9 cellular contexts compared by ENCODE assay signal in genomic region chr5:132655821-132656773, GRCh38. TPM values are rescaled to one million over a fixed set of nuclear protein-coding genes. Genes with fewer than 3 reads are reported as not detected.
DNase-seq lines count a peak whose midpoint lies in the region; ATAC-seq, FAIRE-seq and TF ChIP-seq lines count a peak whose summit lies in the region.
"Had no signal": no experiment of that assay in that cellular context is flagged by ENCODE, and none has a peak within 500 bp of the region (broad histone marks: within the 10 kb centered on the region; RNA-seq: fewer than 3 reads in every experiment).

No MANE protein-coding gene starts in this region.

- POLR2A ChIA-PET in GM12878 (lab: Charles Lee) = interaction anchor here (0.6 to 1.1 kb wide), 2 partner anchors 37 to 100 kb away, joined by 3 read pairs; no protein-coding TSS in a partner anchor

- H3K9ac ChIP-seq in GM12878 (ENCODE audit: control insufficient read depth, insufficient read depth, low read length) = peak overlapping the region; percentile 50; the same call in 1 of the 2 replicates

- no peak overlapping the region for H3K27ac ChIP-seq in GM12878 (ENCODE audit: control insufficient read depth, insufficient read depth)

- H2AFZ ChIP-seq in GM12878 (ENCODE audit: control insufficient read depth, low read depth, low read length) = peak overlapping the region; percentile 16

- FAIRE-seq in GM12878 (lab: Jason Lieb, UNC) = no peak

- ATAC-seq in GM12878 (peak; percentile 42), left lobe of liver (peak; percentile 19), HG02610 (IDR thresholded peaks at IDR 0.05; ENCODE audit: unreplicated experiment) (no peak)

- no peak overlapping the region for H3K4me3 ChIP-seq in NB4 (ENCODE audit: low read depth, low read length)
- peak overlapping the region; percentile 47; the same call in 1 of the 2 replicates for H3K4me3 ChIP-seq in GM12878

- no peaks in the 10 kb centered on the region for H3K27me3 ChIP-seq in GM12878 (replicated peaks in 1 of 2; ENCODE audit: control insufficient read depth in 2 of 2, insufficient read depth in 2 of 2, low read length in 1 of 2)

- 26% methylated on average over 89 of the region's 92 CpGs for WGBS in GM12878 (ENCODE audit: insufficient coverage, insufficient replicate concordance, low lambda C conversion rate, missing lambda C conversion rate)

- in situ Hi-C loops in GM12878 (cut with MboI) = no loop called here

- BruUV-seq in GM12878 (replicated peaks; lab: Mats Ljungman, UMichigan) = no TSS peak

- no peak for TF ChIP-seq POLR2A in NB4 (IDR thresholded peaks at IDR 0.05; ENCODE audit: extremely low read depth, insufficient read length)
- TF ChIP-seq POLR2A in GM12878 (IDR thresholded peaks at IDR 0.05; ENCODE audit: low read depth, low read length) = peak; percentile 15; the same call in 1 of the 2 replicates

- H3K9me3 ChIP-seq in GM12878 (replicated peaks; ENCODE audit: control insufficient read depth, insufficient read depth, low read length) = no peaks in the 10 kb centered on the region

- TF ChIP-seq EP300 in GM12878 (IDR thresholded peaks at IDR 0.05; ENCODE audit: borderline replicate concordance in 1 of 2, control insufficient read depth in 1 of 2, low read depth in 2 of 2, low read length in 2 of 2) = peak in 1 of 2 experiments; percentile 18; a peak in 1 of 4 replicates

- H3K4me2 ChIP-seq in GM12878 (ENCODE audit: control insufficient read depth, insufficient read depth) = peak overlapping the region; percentile 75

- SMC1A ChIA-PET in GM12878 (lab: Charles Lee; ENCODE audit: uncharacterized antibody, unreplicated experiment) = interaction anchor here (0.8 to 12.1 kb wide), 2 partner anchors 19 to 129 kb away, joined by 3 to 156 read pairs; partner anchors contain the start of gene IL4

- H4K20me1 ChIP-seq in GM12878 (ENCODE audit: control insufficient read depth, insufficient read depth) = no peaks in the 10 kb centered on the region

- RAD21 ChIA-PET in GM12878 (lab: Charles Lee; ENCODE audit: unreplicated experiment) = interaction anchor here (1.6 to 9.2 kb wide), 2 partner anchors 15 to 94 kb away, joined by 4 to 113 read pairs; no protein-coding TSS in a partner anchor

- TF ChIP-seq CTCF in NB4 (IDR thresholded peaks at IDR 0.05; ENCODE audit: low read depth, low read length) = no peak
- TF ChIP-seq CTCF in GM12878 (IDR thresholded peaks at IDR 0.05 in 2 of 3, conservative IDR thresholded peaks at IDR 0.05 in 1 of 3; ENCODE audit: control insufficient read depth in 2 of 3, extremely low read depth in 1 of 3, insufficient read depth in 1 of 3, low read depth in 3 of 3, low read length in 3 of 3) = peak in 2 of 3 experiments; percentile 30 to 45; a peak in 2 of 6 replicates

- TF ChIP-seq RAD21 in GM12878 (IDR thresholded peaks at IDR 0.05; ENCODE audit: insufficient read depth, low read depth, low read length) = peak; percentile 46

- no peaks in the 10 kb centered on the region for H3K36me3 ChIP-seq in GM12878 (ENCODE audit: control insufficient read depth in 2 of 2, insufficient read depth in 2 of 2, low read length in 1 of 2)

- peaks cover 37% of the 10 kb centered on the region for H3K4me1 ChIP-seq in GM12878 (ENCODE audit: control insufficient read depth, insufficient read depth, low read length)

- peak; percentile 25 for DNase-seq in COLO668 (lab: John Stamatoyannopoulos, UW; ENCODE audit: unreplicated experiment)
- peak; percentile 74 for DNase-seq in NB4 (ENCODE audit: low read depth)
- no peak for DNase-seq in GM12878 (ENCODE audit: low read depth, low spot score)
- no peak for DNase-seq in left lobe of liver (ENCODE audit: low spot score)
- DNase-seq in stimulated activated naive CD4-positive, alpha-beta T cell treated with Interleukin-2 at 50 U/mL for 16 hours (lab: John Stamatoyannopoulos, UW) = peak; percentile 18
- DNase-seq in COR-L47 (lab: John Stamatoyannopoulos, UW) = no peak
- no peak for DNase-seq in NCI-H1048 (lab: John Stamatoyannopoulos, UW)

- intact Hi-C loops in GM12878 (cut with micrococcal nuclease; ENCODE audit: unreplicated experiment) = no loop called here

- CTCF ChIA-PET in GM12878 (lab: Yijun Ruan, JAX) = interaction anchor here (0.6 kb wide), 1 partner anchor 166 kb away, joined by 3 read pairs; no protein-coding TSS in a partner anchor

- no peaks in the 10 kb centered on the region for H3K79me2 ChIP-seq in GM12878 (ENCODE audit: control insufficient read depth, insufficient read depth, low read length)

TF ChIP-seq in GM12878, 131 proteins besides CTCF, POLR2A, EP300 and RAD21 (continues in another document):
- TF ChIP-seq PAX8 (IDR thresholded peaks at IDR 0.05) (no peak), IKZF1 (conservative IDR thresholded peaks at IDR 0.05) (peak; percentile 51), NFXL1 (IDR thresholded peaks at IDR 0.05; ENCODE audit: borderline replicate concordance) (no peak), SPI1 (IDR thresholded peaks at IDR 0.05; ENCODE audit: borderline replicate concordance, insufficient read depth, low read depth, low read length) (no peak), PRDM15 (CRISPR knock-in tag; IDR thresholded peaks at IDR 0.05) (no peak), NFIC (IDR thresholded peaks at IDR 0.05; ENCODE audit: low read depth, low read length) (no peak), USF2 (IDR thresholded peaks at IDR 0.05; ENCODE audit: borderline replicate concordance, low read depth, low read length) (no peak)

RNA-seq across cellular contexts. Expression of gene IL13, which starts 1.9 kb away (rescaled TPM):
- total RNA-seq in GM12878 (2013; cell fraction: nucleolus; rRNA removed) = 0.52 and 0.98 TPM in 2 replicates
- total RNA-seq in GM12878 (2014; rRNA removed) (0.05 and 0.40 TPM in 2 replicates), GM12878 (2014; rRNA removed; fragmentation: Illumina TruSeq; extraction: Trizol) (not detected in 2 replicates), GM12878 (2021) (not detected in 2 replicates), left lobe of liver (not detected)
- polyA plus RNA-seq in GM12878 (2011; ENCODE audit: low read depth) = 0.24 TPM
- polyA plus RNA-seq in GM12878 (2011; rRNA removed) (0.11 and 0.13 TPM in 2 replicates), GM12878 (2014; fragmentation: Illumina TruSeq; extraction: Trizol) (0.06 TPM in 1 of 2 replicates, not detected in the other), GM12878 (2014; fragmentation: Nextera tagmentation; extraction: Ambion mirVana) (not detected), GM12878 (2014; rRNA removed) (0.10 and 0.11 TPM in 2 replicates), GM12878 (2016; fragmentation: Nextera tagmentation; extraction: Ambion mirVana) (not detected)
- 0.12 and 0.27 TPM in 2 replicates for polyA plus RNA-seq in GM12878 (2011; cell fraction: cytosol; rRNA removed)
- polyA plus RNA-seq in GM12878 (2011; cell fraction: nucleus; rRNA removed) = 1.2 and 1.3 TPM in 2 replicates
- 0.35 and 0.58 TPM in 2 replicates for polyA plus RNA-seq in GM12878 (2012)
- polyA minus RNA-seq in GM12878 (2011; rRNA and poly(A)+ RNA removed) = 0.36 TPM in 1 of 2 replicates, not detected in the other
- not detected in 2 replicates for polyA minus RNA-seq in GM12878 (2011; cell fraction: cytosol; rRNA and poly(A)+ RNA removed)
- polyA minus RNA-seq in GM12878 (2011; cell fraction: nucleus; rRNA and poly(A)+ RNA removed) = 0.77 and 0.85 TPM in 2 replicates
- total RNA-seq: pulmonary artery endothelial cell had no signal

RNA-seq across cellular contexts. Expression of gene IL4, which starts 17.7 kb away (rescaled TPM):
- not detected in 2 replicates for total RNA-seq in GM12878 (2013; cell fraction: nucleolus; rRNA removed)
- total RNA-seq in GM12878 (2014; rRNA removed) (not detected in 2 replicates), GM12878 (2014; rRNA removed; fragmentation: Illumina TruSeq; extraction: Trizol) (not detected in 2 replicates), GM12878 (2021) (not detected in 2 replicates), left lobe of liver (not detected)
- not detected for polyA plus RNA-seq in GM12878 (2011; ENCODE audit: low read depth)
- polyA plus RNA-seq in GM12878 (2011; rRNA removed) (0.80 and 1.1 TPM in 2 replicates), GM12878 (2014; fragmentation: Illumina TruSeq; extraction: Trizol) (not detected in 2 replicates), GM12878 (2014; fragmentation: Nextera tagmentation; extraction: Ambion mirVana) (under 1 TPM; 0.20 to 0.50 TPM), GM12878 (2014; rRNA removed) (not detected in 2 replicates), GM12878 (2016; fragmentation: Nextera tagmentation; extraction: Ambion mirVana) (not detected)
- polyA plus RNA-seq in GM12878 (2011; cell fraction: cytosol; rRNA removed) = 1.6 and 2.4 TPM in 2 replicates
- polyA plus RNA-seq in GM12878 (2011; cell fraction: nucleus; rRNA removed) = 0.75 TPM in 1 of 2 replicates, not detected in the other
- not detected in 2 replicates for polyA plus RNA-seq in GM12878 (2012)
- not detected in 2 replicates for polyA minus RNA-seq in GM12878 (2011; rRNA and poly(A)+ RNA removed)
- polyA minus RNA-seq in GM12878 (2011; cell fraction: cytosol; rRNA and poly(A)+ RNA removed) = not detected in 2 replicates
- polyA minus RNA-seq in GM12878 (2011; cell fraction: nucleus; rRNA and poly(A)+ RNA removed) = not detected in 2 replicates
- total RNA-seq: pulmonary artery endothelial cell had no signal

Comparison
In these comparisons a context has a peak if more than half of its experiments do, and no peak if none do; other contexts are left out.
1. DNase-seq: peak in COLO668 (single experiment), NB4 (single experiment) and stimulated activated naive CD4-positive, alpha-beta T cell treated with Interleukin-2 at 50 U/mL for 16 hours (single experiment); none in GM12878 (single experiment), left lobe of liver (single experiment), COR-L47 (single experiment) and NCI-H1048 (single experiment).